16 cellular contexts compared by ENCODE assay signal in genomic region chr2:237640493-237640998, GRCh38. TPM values are rescaled to one million over a fixed set of nuclear protein-coding genes. Genes with fewer than 3 reads are reported as not detected.
"Had no signal": no experiment of that assay in that cellular context is flagged by ENCODE, and none has a peak within 500 bp of the region (broad histone marks: within the 10 kb centered on the region; RNA-seq: fewer than 3 reads in every experiment).

No MANE protein-coding gene starts in this region.

- H3K27ac Mint-ChIP-seq: immature natural killer cell; stimulated activated memory B cell treated with anti-CD40 and anti-IgM and Interleukin-4, amounts not matched to agents 10 μg/mL and 1 μg/mL and 100 μg/mL, for 72 hours had no signal

- H3K27me3 ChIP-seq: right lobe of liver, spleen, stomach, transverse colon had no signal

- H3K9me3 ChIP-seq: right lobe of liver, spleen, stomach, thoracic aorta, transverse colon had no signal

- DNase-seq: effector memory CD4-positive, alpha-beta T cell; immature natural killer cell; mesendoderm; right lobe of liver; spleen; stimulated activated CD4-positive, alpha-beta T cell treated with anti-CD3 and anti-CD28 coated beads, Interleukin-15, amount 100 ng/mL, for 24 hours; stimulated activated CD4-positive, alpha-beta T cell treated with anti-CD3 and anti-CD28 coated beads, Interleukin-1b, Interleukin-23, amount 100 ng/mL, for 48 hours; stimulated activated CD4-positive, alpha-beta T cell treated with anti-CD3 and anti-CD28 coated beads, Interleukin-4, amount 100 ng/mL, for 24 hours; stomach; substantia nigra; transverse colon had no signal

- H3K4me1 ChIP-seq: right lobe of liver, transverse colon had no signal

- ATAC-seq: esophagus mucosa; naive thymus-derived CD8-positive, alpha-beta T cell; right lobe of liver; stimulated activated memory B cell treated with anti-CD40 and anti-IgM and Interleukin-4, amounts not matched to agents 10 μg/mL and 1 μg/mL and 100 μg/mL, for 72 hours had no signal

- H3K36me3 ChIP-seq: right lobe of liver, transverse colon had no signal

- H3K27ac ChIP-seq: right lobe of liver, spleen, stomach, thoracic aorta, transverse colon had no signal

- H3K4me3 Mint-ChIP-seq: immature natural killer cell; naive thymus-derived CD8-positive, alpha-beta T cell; neural crest cell; stimulated activated memory B cell treated with anti-CD40 and anti-IgM and Interleukin-4, amounts not matched to agents 10 μg/mL and 1 μg/mL and 100 μg/mL, for 72 hours had no signal

- H3K27me3 Mint-ChIP-seq: naive thymus-derived CD8-positive, alpha-beta T cell had no signal

- H3K4me3 ChIP-seq: right lobe of liver, spleen, stomach, thoracic aorta, transverse colon had no signal

- H3K36me3 Mint-ChIP-seq: stimulated activated memory B cell treated with anti-CD40 and anti-IgM and Interleukin-4, amounts not matched to agents 10 μg/mL and 1 μg/mL and 100 μg/mL, for 72 hours had no signal

RNA-seq across cellular contexts. Expression of gene RAB17, which starts 50.0 kb away (rescaled TPM):
- total RNA-seq: naive thymus-derived CD8-positive, alpha-beta T cell; neural crest cell had no signal
- polyA plus RNA-seq: immature natural killer cell; naive thymus-derived CD8-positive, alpha-beta T cell had no signal
